In the genomic region with DNA sequence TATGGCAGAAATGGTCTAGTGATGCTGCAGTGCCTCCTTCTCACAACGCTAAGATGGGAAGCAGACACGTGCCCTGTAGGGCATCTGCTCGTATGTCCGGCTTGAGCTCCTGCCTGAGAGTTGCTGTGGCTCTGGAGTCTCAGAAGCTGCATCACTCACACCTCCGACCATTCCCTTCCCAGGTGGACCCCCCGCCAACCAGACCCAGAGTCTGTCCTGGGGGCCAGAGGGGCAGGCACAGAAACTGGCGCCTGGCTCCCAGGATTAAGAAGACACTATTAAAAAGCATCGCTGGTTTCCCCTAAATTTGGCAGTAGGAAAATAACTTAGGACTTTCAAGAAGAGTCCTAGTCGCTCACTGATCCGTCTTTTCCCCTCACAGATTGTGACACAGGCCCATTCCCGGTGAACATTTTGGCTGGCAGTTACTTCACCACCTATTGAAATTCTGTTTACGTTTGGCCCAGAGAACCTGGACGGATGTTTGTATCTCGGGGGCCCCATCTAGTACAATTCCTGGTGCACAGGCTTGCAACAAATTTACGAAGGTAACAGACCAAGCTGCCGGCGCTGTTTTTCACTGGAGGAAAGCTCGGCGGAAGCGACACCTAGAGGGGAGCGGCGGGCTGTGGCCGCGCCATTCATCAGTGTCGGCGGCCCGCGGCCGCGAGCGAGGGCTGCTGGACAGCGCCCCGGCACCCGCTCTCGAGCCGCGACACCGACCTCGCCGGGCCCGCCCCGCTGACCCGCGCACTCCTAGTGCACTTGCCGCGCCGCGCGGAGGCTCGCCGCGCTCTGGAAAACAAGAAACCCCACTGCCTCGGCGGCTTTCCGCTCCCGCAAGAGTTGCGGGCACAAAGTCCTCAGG, we compare ENCODE assay signal across 1 cellular context.
TF ChIP-seq lines count a peak whose summit lies in the region.

No MANE protein-coding gene starts in this region.

TF ChIP-seq in HepG2, 621 proteins besides CTCF, POLR2A, EP300 and RAD21 (continued from another document and continues in another):
- TF ChIP-seq SOX13 (IDR thresholded peaks at IDR 0.05) (no peak), SOX13 (CRISPR knock-in tag; conservative IDR thresholded peaks at IDR 0.05 in 1 of 2, IDR thresholded peaks at IDR 0.05 in 1 of 2) (peak in 1 of 2 experiments; percentile 20; a peak in 1 of 4 replicates), POLR2AphosphoS2 (IDR thresholded peaks at IDR 0.05; ENCODE audit: low read depth, low read length) (no peak), ZNF781 (CRISPR knock-in tag; IDR thresholded peaks at IDR 0.05; ENCODE audit: borderline replicate concordance, not compliant biosample characterization) (no peak), ZNF101 (CRISPR knock-in tag; IDR thresholded peaks at IDR 0.05; ENCODE audit: borderline replicate concordance, low read depth) (no peak), GLI4 (CRISPR knock-in tag; IDR thresholded peaks at IDR 0.05; ENCODE audit: borderline replicate concordance) (no peak), ZNF773 (CRISPR knock-in tag; IDR thresholded peaks at IDR 0.05; ENCODE audit: borderline replicate concordance) (0 out of 2 replicates have a peak, but pooled peaks have one; percentile 70), ZNF451 (CRISPR knock-in tag; IDR thresholded peaks at IDR 0.05) (0 out of 2 replicates have a peak, but pooled peaks have one; percentile 27), ZNF678 (CRISPR knock-in tag; IDR thresholded peaks at IDR 0.05) (0 out of 2 replicates have a peak, but pooled peaks have one; percentile 35), XRCC5 (optimal IDR thresholded peaks at IDR 0.05; ENCODE audit: low read length) (peak; percentile 26), HOXA3 (CRISPR knock-in tag; IDR thresholded peaks at IDR 0.05) (peak; percentile 55), ADNP (CRISPR knock-in tag; IDR thresholded peaks at IDR 0.05) (no peak), BORCS8-MEF2B (CRISPR knock-in tag; IDR thresholded peaks at IDR 0.05) (peak; percentile 44; the same call in 1 of the 2 replicates), TBX2 (CRISPR knock-in tag; IDR thresholded peaks at IDR 0.05; ENCODE audit: borderline replicate concordance) (peak; percentile 41; the same call in 1 of the 2 replicates), RBFOX2 (IDR thresholded peaks at IDR 0.05; ENCODE audit: low read depth, low read length) (no peak), HNRNPL (IDR thresholded peaks at IDR 0.05; ENCODE audit: low read depth, low read length) (no peak), HOXA5 (CRISPR knock-in tag; IDR thresholded peaks at IDR 0.05) (peak; percentile 72; the same call in 1 of the 2 replicates), HES4 (CRISPR knock-in tag; IDR thresholded peaks at IDR 0.05; ENCODE audit: borderline replicate concordance) (0 out of 2 replicates have a peak, but pooled peaks have one; percentile 64)
- TF ChIP-seq, protein P1, sequence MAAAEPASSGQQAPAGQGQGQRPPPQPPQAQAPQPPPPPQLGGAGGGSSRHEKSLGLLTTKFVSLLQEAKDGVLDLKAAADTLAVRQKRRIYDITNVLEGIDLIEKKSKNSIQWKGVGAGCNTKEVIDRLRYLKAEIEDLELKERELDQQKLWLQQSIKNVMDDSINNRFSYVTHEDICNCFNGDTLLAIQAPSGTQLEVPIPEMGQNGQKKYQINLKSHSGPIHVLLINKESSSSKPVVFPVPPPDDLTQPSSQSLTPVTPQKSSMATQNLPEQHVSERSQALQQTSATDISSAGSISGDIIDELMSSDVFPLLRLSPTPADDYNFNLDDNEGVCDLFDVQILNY (CRISPR knock-in tag; conservative IDR thresholded peaks at IDR 0.05), result peak; percentile 60; the same call in 1 of the 2 replicates
- TF ChIP-seq, protein P2, sequence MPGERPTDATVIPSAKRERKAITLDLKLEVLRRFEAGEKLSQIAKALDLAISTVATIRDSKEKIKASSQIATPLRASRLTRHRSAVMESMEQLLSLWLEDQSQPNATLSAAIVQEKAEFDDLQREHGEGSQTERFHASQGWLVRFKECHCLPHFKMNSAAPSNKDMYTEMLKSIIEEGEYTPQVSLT (CRISPR knock-in tag; IDR thresholded peaks at IDR 0.05; ENCODE audit: borderline replicate concordance, low read depth), result no peak
- TF ChIP-seq, protein P3, sequence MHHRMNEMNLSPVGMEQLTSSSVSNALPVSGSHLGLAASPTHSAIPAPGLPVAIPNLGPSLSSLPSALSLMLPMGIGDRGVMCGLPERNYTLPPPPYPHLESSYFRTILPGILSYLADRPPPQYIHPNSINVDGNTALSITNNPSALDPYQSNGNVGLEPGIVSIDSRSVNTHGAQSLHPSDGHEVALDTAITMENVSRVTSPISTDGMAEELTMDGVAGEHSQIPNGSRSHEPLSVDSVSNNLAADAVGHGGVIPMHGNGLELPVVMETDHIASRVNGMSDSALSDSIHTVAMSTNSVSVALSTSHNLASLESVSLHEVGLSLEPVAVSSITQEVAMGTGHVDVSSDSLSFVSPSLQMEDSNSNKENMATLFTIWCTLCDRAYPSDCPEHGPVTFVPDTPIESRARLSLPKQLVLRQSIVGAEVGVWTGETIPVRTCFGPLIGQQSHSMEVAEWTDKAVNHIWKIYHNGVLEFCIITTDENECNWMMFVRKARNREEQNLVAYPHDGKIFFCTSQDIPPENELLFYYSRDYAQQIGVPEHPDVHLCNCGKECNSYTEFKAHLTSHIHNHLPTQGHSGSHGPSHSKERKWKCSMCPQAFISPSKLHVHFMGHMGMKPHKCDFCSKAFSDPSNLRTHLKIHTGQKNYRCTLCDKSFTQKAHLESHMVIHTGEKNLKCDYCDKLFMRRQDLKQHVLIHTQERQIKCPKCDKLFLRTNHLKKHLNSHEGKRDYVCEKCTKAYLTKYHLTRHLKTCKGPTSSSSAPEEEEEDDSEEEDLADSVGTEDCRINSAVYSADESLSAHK (CRISPR knock-in tag; IDR thresholded peaks at IDR 0.05; ENCODE audit: borderline replicate concordance), result no peak
- TF ChIP-seq, protein P4, sequence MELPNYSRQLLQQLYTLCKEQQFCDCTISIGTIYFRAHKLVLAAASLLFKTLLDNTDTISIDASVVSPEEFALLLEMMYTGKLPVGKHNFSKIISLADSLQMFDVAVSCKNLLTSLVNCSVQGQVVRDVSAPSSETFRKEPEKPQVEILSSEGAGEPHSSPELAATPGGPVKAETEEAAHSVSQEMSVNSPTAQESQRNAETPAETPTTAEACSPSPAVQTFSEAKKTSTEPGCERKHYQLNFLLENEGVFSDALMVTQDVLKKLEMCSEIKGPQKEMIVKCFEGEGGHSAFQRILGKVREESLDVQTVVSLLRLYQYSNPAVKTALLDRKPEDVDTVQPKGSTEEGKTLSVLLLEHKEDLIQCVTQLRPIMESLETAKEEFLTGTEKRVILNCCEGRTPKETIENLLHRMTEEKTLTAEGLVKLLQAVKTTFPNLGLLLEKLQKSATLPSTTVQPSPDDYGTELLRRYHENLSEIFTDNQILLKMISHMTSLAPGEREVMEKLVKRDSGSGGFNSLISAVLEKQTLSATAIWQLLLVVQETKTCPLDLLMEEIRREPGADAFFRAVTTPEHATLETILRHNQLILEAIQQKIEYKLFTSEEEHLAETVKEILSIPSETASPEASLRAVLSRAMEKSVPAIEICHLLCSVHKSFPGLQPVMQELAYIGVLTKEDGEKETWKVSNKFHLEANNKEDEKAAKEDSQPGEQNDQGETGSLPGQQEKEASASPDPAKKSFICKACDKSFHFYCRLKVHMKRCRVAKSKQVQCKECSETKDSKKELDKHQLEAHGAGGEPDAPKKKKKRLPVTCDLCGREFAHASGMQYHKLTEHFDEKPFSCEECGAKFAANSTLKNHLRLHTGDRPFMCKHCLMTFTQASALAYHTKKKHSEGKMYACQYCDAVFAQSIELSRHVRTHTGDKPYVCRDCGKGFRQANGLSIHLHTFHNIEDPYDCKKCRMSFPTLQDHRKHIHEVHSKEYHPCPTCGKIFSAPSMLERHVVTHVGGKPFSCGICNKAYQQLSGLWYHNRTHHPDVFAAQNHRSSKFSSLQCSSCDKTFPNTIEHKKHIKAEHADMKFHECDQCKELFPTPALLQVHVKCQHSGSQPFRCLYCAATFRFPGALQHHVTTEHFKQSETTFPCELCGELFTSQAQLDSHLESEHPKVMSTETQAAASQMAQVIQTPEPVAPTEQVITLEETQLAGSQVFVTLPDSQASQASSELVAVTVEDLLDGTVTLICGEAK (IDR thresholded peaks at IDR 0.05), result no peak
- TF ChIP-seq, protein P4 (CRISPR knock-in tag; IDR thresholded peaks at IDR 0.05), result 0 out of 2 replicates have a peak, but pooled peaks have one; percentile 17
- TF ChIP-seq, protein P5, sequence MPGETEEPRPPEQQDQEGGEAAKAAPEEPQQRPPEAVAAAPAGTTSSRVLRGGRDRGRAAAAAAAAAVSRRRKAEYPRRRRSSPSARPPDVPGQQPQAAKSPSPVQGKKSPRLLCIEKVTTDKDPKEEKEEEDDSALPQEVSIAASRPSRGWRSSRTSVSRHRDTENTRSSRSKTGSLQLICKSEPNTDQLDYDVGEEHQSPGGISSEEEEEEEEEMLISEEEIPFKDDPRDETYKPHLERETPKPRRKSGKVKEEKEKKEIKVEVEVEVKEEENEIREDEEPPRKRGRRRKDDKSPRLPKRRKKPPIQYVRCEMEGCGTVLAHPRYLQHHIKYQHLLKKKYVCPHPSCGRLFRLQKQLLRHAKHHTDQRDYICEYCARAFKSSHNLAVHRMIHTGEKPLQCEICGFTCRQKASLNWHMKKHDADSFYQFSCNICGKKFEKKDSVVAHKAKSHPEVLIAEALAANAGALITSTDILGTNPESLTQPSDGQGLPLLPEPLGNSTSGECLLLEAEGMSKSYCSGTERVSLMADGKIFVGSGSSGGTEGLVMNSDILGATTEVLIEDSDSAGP (CRISPR knock-in tag; IDR thresholded peaks at IDR 0.05; ENCODE audit: borderline replicate concordance), result 0 out of 2 replicates have a peak, but pooled peaks have one; percentile 42
- TF ChIP-seq, protein P6, sequence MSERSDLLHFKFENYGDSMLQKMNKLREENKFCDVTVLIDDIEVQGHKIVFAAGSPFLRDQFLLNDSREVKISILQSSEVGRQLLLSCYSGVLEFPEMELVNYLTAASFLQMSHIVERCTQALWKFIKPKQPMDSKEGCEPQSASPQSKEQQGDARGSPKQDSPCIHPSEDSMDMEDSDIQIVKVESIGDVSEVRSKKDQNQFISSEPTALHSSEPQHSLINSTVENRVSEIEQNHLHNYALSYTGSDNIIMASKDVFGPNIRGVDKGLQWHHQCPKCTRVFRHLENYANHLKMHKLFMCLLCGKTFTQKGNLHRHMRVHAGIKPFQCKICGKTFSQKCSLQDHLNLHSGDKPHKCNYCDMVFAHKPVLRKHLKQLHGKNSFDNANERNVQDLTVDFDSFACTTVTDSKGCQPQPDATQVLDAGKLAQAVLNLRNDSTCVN (CRISPR knock-in tag; IDR thresholded peaks at IDR 0.05; ENCODE audit: borderline replicate concordance), result no peak
- TF ChIP-seq, protein P7, sequence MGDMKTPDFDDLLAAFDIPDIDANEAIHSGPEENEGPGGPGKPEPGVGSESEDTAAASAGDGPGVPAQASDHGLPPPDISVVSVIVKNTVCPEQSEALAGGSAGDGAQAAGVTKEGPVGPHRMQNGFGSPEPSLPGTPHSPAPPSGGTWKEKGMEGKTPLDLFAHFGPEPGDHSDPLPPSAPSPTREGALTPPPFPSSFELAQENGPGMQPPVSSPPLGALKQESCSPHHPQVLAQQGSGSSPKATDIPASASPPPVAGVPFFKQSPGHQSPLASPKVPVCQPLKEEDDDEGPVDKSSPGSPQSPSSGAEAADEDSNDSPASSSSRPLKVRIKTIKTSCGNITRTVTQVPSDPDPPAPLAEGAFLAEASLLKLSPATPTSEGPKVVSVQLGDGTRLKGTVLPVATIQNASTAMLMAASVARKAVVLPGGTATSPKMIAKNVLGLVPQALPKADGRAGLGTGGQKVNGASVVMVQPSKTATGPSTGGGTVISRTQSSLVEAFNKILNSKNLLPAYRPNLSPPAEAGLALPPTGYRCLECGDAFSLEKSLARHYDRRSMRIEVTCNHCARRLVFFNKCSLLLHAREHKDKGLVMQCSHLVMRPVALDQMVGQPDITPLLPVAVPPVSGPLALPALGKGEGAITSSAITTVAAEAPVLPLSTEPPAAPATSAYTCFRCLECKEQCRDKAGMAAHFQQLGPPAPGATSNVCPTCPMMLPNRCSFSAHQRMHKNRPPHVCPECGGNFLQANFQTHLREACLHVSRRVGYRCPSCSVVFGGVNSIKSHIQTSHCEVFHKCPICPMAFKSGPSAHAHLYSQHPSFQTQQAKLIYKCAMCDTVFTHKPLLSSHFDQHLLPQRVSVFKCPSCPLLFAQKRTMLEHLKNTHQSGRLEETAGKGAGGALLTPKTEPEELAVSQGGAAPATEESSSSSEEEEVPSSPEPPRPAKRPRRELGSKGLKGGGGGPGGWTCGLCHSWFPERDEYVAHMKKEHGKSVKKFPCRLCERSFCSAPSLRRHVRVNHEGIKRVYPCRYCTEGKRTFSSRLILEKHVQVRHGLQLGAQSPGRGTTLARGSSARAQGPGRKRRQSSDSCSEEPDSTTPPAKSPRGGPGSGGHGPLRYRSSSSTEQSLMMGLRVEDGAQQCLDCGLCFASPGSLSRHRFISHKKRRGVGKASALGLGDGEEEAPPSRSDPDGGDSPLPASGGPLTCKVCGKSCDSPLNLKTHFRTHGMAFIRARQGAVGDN (CRISPR knock-in tag; IDR thresholded peaks at IDR 0.05), result peak; percentile 56; the same call in 1 of the 2 replicates
- TF ChIP-seq, protein P8, sequence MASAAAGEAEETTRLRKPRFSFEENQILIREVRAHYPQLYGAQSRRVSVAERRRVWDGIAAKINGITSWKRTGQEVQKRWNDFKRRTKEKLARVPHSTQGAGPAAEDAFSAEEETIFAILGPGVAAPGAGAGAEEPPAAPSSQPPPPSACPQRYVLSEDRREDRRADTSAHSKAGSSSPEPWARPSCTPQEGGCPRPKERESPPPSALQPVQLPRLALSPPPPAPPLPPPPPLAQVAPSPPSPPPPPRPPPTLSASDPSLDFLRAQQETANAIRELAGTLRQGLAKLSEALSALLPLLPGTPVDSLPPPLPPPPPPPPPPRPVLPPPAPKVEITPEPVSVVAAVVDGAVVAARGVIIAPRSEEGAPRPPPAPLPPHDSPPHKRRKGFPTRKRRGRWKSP (CRISPR knock-in tag; IDR thresholded peaks at IDR 0.05), result peak; percentile 81
